Comparison of ENCODE assay signal across 1 cellular context in genomic region chr5:83323557-83323956, GRCh38.
TF ChIP-seq lines count a peak whose summit lies in the region.

No MANE protein-coding gene starts in this region.

TF ChIP-seq in GM23338, 12 proteins besides CTCF, POLR2A, EP300 and RAD21:
- TF ChIP-seq ZNF462 (CRISPR knock-in tag; IDR thresholded peaks at IDR 0.05) = no peak
- TF ChIP-seq EZH2phosphoT487 (IDR thresholded peaks at IDR 0.05; ENCODE audit: unreplicated experiment) = no peak
- TF ChIP-seq ZNF331 (CRISPR knock-in tag; IDR thresholded peaks at IDR 0.05; ENCODE audit: low read depth) = no peak
- no peak for TF ChIP-seq JUNB (IDR thresholded peaks at IDR 0.05; ENCODE audit: unreplicated experiment)
- TF ChIP-seq ZNF114 (CRISPR knock-in tag; IDR thresholded peaks at IDR 0.05) = no peak
- TF ChIP-seq CREB1 (CRISPR knock-in tag; IDR thresholded peaks at IDR 0.05; ENCODE audit: low read depth) = no peak
- TF ChIP-seq EZH2 (IDR thresholded peaks at IDR 0.05; ENCODE audit: low read depth, unreplicated experiment) = no peak
- no peak for TF ChIP-seq ETS1 (IDR thresholded peaks at IDR 0.05)
- TF ChIP-seq, protein P1, sequence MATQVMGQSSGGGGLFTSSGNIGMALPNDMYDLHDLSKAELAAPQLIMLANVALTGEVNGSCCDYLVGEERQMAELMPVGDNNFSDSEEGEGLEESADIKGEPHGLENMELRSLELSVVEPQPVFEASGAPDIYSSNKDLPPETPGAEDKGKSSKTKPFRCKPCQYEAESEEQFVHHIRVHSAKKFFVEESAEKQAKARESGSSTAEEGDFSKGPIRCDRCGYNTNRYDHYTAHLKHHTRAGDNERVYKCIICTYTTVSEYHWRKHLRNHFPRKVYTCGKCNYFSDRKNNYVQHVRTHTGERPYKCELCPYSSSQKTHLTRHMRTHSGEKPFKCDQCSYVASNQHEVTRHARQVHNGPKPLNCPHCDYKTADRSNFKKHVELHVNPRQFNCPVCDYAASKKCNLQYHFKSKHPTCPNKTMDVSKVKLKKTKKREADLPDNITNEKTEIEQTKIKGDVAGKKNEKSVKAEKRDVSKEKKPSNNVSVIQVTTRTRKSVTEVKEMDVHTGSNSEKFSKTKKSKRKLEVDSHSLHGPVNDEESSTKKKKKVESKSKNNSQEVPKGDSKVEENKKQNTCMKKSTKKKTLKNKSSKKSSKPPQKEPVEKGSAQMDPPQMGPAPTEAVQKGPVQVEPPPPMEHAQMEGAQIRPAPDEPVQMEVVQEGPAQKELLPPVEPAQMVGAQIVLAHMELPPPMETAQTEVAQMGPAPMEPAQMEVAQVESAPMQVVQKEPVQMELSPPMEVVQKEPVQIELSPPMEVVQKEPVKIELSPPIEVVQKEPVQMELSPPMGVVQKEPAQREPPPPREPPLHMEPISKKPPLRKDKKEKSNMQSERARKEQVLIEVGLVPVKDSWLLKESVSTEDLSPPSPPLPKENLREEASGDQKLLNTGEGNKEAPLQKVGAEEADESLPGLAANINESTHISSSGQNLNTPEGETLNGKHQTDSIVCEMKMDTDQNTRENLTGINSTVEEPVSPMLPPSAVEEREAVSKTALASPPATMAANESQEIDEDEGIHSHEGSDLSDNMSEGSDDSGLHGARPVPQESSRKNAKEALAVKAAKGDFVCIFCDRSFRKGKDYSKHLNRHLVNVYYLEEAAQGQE (IDR thresholded peaks at IDR 0.05; ENCODE audit: unreplicated experiment) = no peak
- TF ChIP-seq STAT1 (IDR thresholded peaks at IDR 0.05; ENCODE audit: unreplicated experiment) = no peak
- no peak for TF ChIP-seq POLR2AphosphoS5 (IDR thresholded peaks at IDR 0.05; ENCODE audit: low read depth)
- TF ChIP-seq NANOG (IDR thresholded peaks at IDR 0.05; ENCODE audit: borderline replicate concordance) = no peak
